In genomic region chr3:179871782-179872181, GRCh38 we compare ENCODE assay signal across 29 cellular contexts.
A peak's percentile ranks its signal among the peaks of the same experiment; 100 is the strongest.
DNase-seq lines count a peak whose midpoint lies in the region; TF ChIP-seq lines count a peak whose summit lies in the region.
"Had no signal": no experiment of that assay in that cellular context is flagged by ENCODE, and none has a peak within 500 bp of the region (broad histone marks: within the 10 kb centered on the region; RNA-seq: fewer than 3 reads in every experiment).

No MANE protein-coding gene starts in this region.

- peaks cover 6% of the 10 kb centered on the region for H3K4me1 Mint-ChIP-seq in HFFc6 (ENCODE audit: low read depth)
- no peaks in the 10 kb centered on the region for H3K4me1 Mint-ChIP-seq in activated naive CD4-positive, alpha-beta T cell treated with anti-CD3 and anti-CD28 coated beads, Interleukin-2, amount 10 ng/mL, durations not matched to agents 7 days and 5 days
- H3K4me1 Mint-ChIP-seq: memory B cell; stimulated activated memory B cell treated with anti-CD40 and anti-IgM and Interleukin-4, amounts not matched to agents 10 μg/mL and 1 μg/mL and 100 μg/mL, for 72 hours had no signal

- H3K36me3 ChIP-seq in ACC112 (ENCODE audit: insufficient read depth, low read length) = no peaks in the 10 kb centered on the region
- no peaks in the 10 kb centered on the region for H3K36me3 ChIP-seq in OCI-LY7 (ENCODE audit: insufficient read depth, low read length)
- H3K36me3 ChIP-seq in esophagus muscularis mucosa = no peaks in the 10 kb centered on the region
- H3K36me3 ChIP-seq: breast epithelium, transverse colon had no signal

- WGBS in esophagus muscularis mucosa = 83% methylated on average over 4 of the region's 4 CpGs

- H3K36me3 Mint-ChIP-seq in HFFc6 (ENCODE audit: low read depth) = no peaks in the 10 kb centered on the region
- H3K36me3 Mint-ChIP-seq in activated naive CD4-positive, alpha-beta T cell treated with anti-CD3 and anti-CD28 coated beads, Interleukin-2, amount 10 ng/mL, durations not matched to agents 7 days and 5 days = no peaks in the 10 kb centered on the region
- H3K36me3 Mint-ChIP-seq: activated naive CD4-positive, alpha-beta T cell treated with anti-CD3 and anti-CD28 coated beads, Interleukin-2, amount 50 U/mL, for 72 hours; memory B cell; stimulated activated memory B cell treated with anti-CD40 and anti-IgM and Interleukin-4, amounts not matched to agents 10 μg/mL and 1 μg/mL and 100 μg/mL, for 72 hours had no signal

- H3K4me1 ChIP-seq in ACC112 (ENCODE audit: control insufficient read depth, insufficient read depth, low read length, unreplicated experiment) (no peaks in the 10 kb centered on the region), OCI-LY7 (ENCODE audit: insufficient read depth, low read length, poor library complexity, severe bottlenecking) (no peaks in the 10 kb centered on the region), esophagus muscularis mucosa (no peaks in the 10 kb centered on the region)
- H3K4me1 ChIP-seq: breast epithelium, parathyroid adenoma, transverse colon had no signal

- intact Hi-C loops in OCI-LY7 (cut with micrococcal nuclease; ENCODE audit: unreplicated experiment) (no loop called here), esophagus muscularis mucosa (cut with DNase I) (no loop called here)

- H3K4me3 ChIP-seq in ACC112 (ENCODE audit: low read depth, low read length) (no peak overlapping the region), OCI-LY7 (ENCODE audit: low read depth, low read length, poor library complexity, severe bottlenecking) (no peak overlapping the region), esophagus muscularis mucosa (no peak overlapping the region)
- H3K4me3 ChIP-seq: breast epithelium, skin epidermis, transverse colon had no signal

- no peak for TF ChIP-seq EP300 in esophagus muscularis mucosa (IDR thresholded peaks at IDR 0.05)

- H2AFZ ChIP-seq in ACC112 (ENCODE audit: low read length, unreplicated experiment) = peak overlapping the region; percentile 9
- H2AFZ ChIP-seq in OCI-LY7 (ENCODE audit: low read length) = peak overlapping the region; percentile 10; the same call in 1 of the 2 replicates
- H2AFZ ChIP-seq: parathyroid adenoma had no signal

- no TSS peak for BruUV-seq in OCI-LY7 (replicated peaks; lab: Mats Ljungman, UMichigan)

- no peaks in the 10 kb centered on the region for H3K9me3 Mint-ChIP-seq in HFFc6
- no peaks in the 10 kb centered on the region for H3K9me3 Mint-ChIP-seq in activated naive CD4-positive, alpha-beta T cell treated with anti-CD3 and anti-CD28 coated beads, Interleukin-2, amount 10 ng/mL, durations not matched to agents 7 days and 5 days
- H3K9me3 Mint-ChIP-seq: activated naive CD4-positive, alpha-beta T cell treated with anti-CD3 and anti-CD28 coated beads, Interleukin-2, amount 50 U/mL, for 72 hours; memory B cell; stimulated activated memory B cell treated with anti-CD40 and anti-IgM and Interleukin-4, amounts not matched to agents 10 μg/mL and 1 μg/mL and 100 μg/mL, for 72 hours had no signal

- no peak overlapping the region for H3K4me2 ChIP-seq in OCI-LY7 (ENCODE audit: low read length)

- H3K27me3 ChIP-seq in ACC112 (ENCODE audit: insufficient read depth, low read length) = no peaks in the 10 kb centered on the region
- H3K27me3 ChIP-seq in esophagus muscularis mucosa = no peaks in the 10 kb centered on the region
- H3K27me3 ChIP-seq: breast epithelium, transverse colon had no signal

- H3K27ac Mint-ChIP-seq in HFFc6 = no peak overlapping the region
- H3K27ac Mint-ChIP-seq in activated naive CD4-positive, alpha-beta T cell treated with anti-CD3 and anti-CD28 coated beads, Interleukin-2, amount 10 ng/mL, durations not matched to agents 7 days and 5 days = no peak overlapping the region
- H3K27ac Mint-ChIP-seq: activated naive CD4-positive, alpha-beta T cell treated with anti-CD3 and anti-CD28 coated beads, Interleukin-2, amount 50 U/mL, for 72 hours; memory B cell; stimulated activated memory B cell treated with anti-CD40 and anti-IgM and Interleukin-4, amounts not matched to agents 10 μg/mL and 1 μg/mL and 100 μg/mL, for 72 hours had no signal

- H4K20me1 ChIP-seq in OCI-LY7 (ENCODE audit: insufficient read depth, low read length) = no peaks in the 10 kb centered on the region

- TF ChIP-seq CTCF in HFFc6 (IDR thresholded peaks at IDR 0.05) = no peak
- no peak for TF ChIP-seq CTCF in OCI-LY7 (conservative IDR thresholded peaks at IDR 0.05; ENCODE audit: low read length)
- TF ChIP-seq CTCF in esophagus muscularis mucosa (IDR thresholded peaks at IDR 0.05) = no peak

- CTCF ChIA-PET in OCI-LY7 (lab: Charles Lee; ENCODE audit: unreplicated experiment) = no interaction called here
- CTCF ChIA-PET in activated naive CD4-positive, alpha-beta T cell treated with anti-CD3 and anti-CD28 coated beads, Interleukin-2, amount 10 ng/mL, durations not matched to agents 7 days and 5 days (lab: Charles Lee) = no interaction called here

- DNase-seq in HFFc6 = no peak
- DNase-seq in OCI-LY7 (ENCODE audit: low spot score) = no peak
- DNase-seq in esophagus muscularis mucosa (ENCODE audit: extremely low spot score) = peak; percentile 62
- DNase-seq in activated naive CD4-positive, alpha-beta T cell treated with anti-CD3 and anti-CD28 coated beads, Interleukin-2, amount 10 ng/mL, durations not matched to agents 7 days and 5 days = no peak
- DNase-seq in LoVo (ENCODE audit: low spot score) = no peak
- DNase-seq in HuH-7.5 (ENCODE audit: low spot score) = no peak
- no peak for DNase-seq in DMS 273 treated with DMSO at 0.1 percent for 48 hours (lab: John Stamatoyannopoulos, UW)
- DNase-seq: 8988T; activated CD4-positive, alpha-beta T cell treated with anti-CD3 and anti-CD28 coated beads for 48 hours; activated CD8-positive, alpha-beta memory T cell treated with anti-CD3 and anti-CD28 coated beads for 24 hours; amygdala; DND-41; effector CD4-positive, alpha-beta T cell; glutamatergic neuron; NCI-H2107; NCI-H345; SIG-M5; SW 1271; transverse colon had no signal

- H3K9me2 ChIP-seq in OCI-LY7 (ENCODE audit: insufficient read depth, low read length) = no peaks in the 10 kb centered on the region

- H3K79me2 ChIP-seq in ACC112 (ENCODE audit: control insufficient read depth, insufficient read depth, low read length, unreplicated experiment) (no peaks in the 10 kb centered on the region), OCI-LY7 (ENCODE audit: insufficient read depth, low read depth, low read length) (no peaks in the 10 kb centered on the region)

- POLR2A ChIA-PET in OCI-LY7 (lab: Charles Lee) = no interaction called here

- H3K9me3 ChIP-seq in OCI-LY7 (ENCODE audit: low read length) (no peaks in the 10 kb centered on the region), esophagus muscularis mucosa (no peaks in the 10 kb centered on the region)
- H3K9me3 ChIP-seq: breast epithelium, transverse colon had no signal

- H3K27ac ChIP-seq in ACC112 (ENCODE audit: low read depth, low read length) (no peak overlapping the region), OCI-LY7 (ENCODE audit: low read depth, low read length, poor library complexity, severe bottlenecking) (no peak overlapping the region), esophagus muscularis mucosa (replicated peaks in 1 of 4) (no peak overlapping the region)
- H3K27ac ChIP-seq: breast epithelium, C4-2B, epithelial cell of prostate, parathyroid adenoma, skin epidermis, transverse colon, VCaP had no signal

- no peak for TF ChIP-seq POLR2A in esophagus muscularis mucosa (IDR thresholded peaks at IDR 0.05; ENCODE audit: low read depth)

- peak overlapping the region; percentile 15; the same call in 1 of the 2 replicates for H3K4me3 Mint-ChIP-seq in HFFc6
- H3K4me3 Mint-ChIP-seq in activated naive CD4-positive, alpha-beta T cell treated with anti-CD3 and anti-CD28 coated beads, Interleukin-2, amount 10 ng/mL, durations not matched to agents 7 days and 5 days = no peak overlapping the region
- H3K4me3 Mint-ChIP-seq: memory B cell; stimulated activated memory B cell treated with anti-CD40 and anti-IgM and Interleukin-4, amounts not matched to agents 10 μg/mL and 1 μg/mL and 100 μg/mL, for 72 hours had no signal

- H3K27me3 Mint-ChIP-seq in HFFc6 (ENCODE audit: insufficient read depth) = peaks cover 2% of the 10 kb centered on the region; the same call in 1 of the 2 replicates
- H3K27me3 Mint-ChIP-seq in activated naive CD4-positive, alpha-beta T cell treated with anti-CD3 and anti-CD28 coated beads, Interleukin-2, amount 10 ng/mL, durations not matched to agents 7 days and 5 days = no peaks in the 10 kb centered on the region
- H3K27me3 Mint-ChIP-seq: memory B cell had no signal
